9 cellular contexts compared by ENCODE assay signal in the genomic region with DNA sequence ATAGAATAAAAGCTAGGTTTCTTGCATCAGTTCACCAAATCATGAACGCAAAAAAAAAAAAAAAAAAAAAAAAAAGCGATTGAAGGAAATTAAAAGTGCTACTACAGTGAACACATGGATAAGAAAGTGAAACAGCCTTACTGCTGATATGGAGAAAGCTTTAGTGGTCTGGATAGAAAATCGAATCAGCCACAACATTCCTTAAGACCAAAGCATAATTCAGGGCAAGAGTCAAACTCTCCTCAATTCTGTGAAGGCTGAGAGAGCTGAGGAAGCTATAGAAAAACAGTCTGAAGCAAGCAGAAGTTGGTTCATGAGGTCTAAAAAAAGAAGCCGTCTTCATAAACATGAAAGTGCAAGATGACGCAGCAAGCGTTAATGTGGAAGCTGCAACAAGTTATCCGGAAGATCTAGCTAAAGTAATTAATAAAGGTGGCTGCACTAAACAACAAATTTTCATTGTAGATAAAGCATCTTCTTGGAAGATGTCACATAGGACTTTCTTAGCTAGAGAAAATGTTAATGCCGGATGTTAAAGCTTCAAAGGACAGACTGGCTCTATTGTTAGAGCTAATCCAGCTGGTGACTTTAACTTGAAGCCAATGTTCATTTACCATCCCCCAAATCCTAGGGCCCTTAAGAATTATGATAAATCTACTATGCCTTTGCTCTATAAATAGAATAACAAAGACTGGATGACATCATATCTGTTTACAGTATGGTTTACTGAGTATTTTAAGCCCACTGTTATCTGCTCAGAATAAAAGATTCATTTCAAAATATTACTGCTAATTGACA. TPM values are rescaled to one million over a fixed set of nuclear protein-coding genes. Genes with fewer than 3 reads are reported as not detected.
DNase-seq lines count a peak whose midpoint lies in the region; ATAC-seq and TF ChIP-seq lines count a peak whose summit lies in the region.
"Had no signal": no experiment of that assay in that cellular context is flagged by ENCODE, and none has a peak within 500 bp of the region (broad histone marks: within the 10 kb centered on the region; RNA-seq: fewer than 3 reads in every experiment).

No MANE protein-coding gene starts in this region.

- BruUV-seq in A673 (replicated peaks; lab: Mats Ljungman, UMichigan), result TSS peak; percentile 67

- intact Hi-C loops in A673 (cut with micrococcal nuclease; ENCODE audit: unreplicated experiment) (loop anchor here (10.0 kb wide), 1 partner anchor 233 kb away; no protein-coding TSS in a partner anchor), lower lobe of right lung (cut with DNase I) (no loop called here)

- H3K27ac ChIP-seq in A673 (ENCODE audit: low read depth, low read length, poor library complexity, severe bottlenecking), result peak overlapping the region; percentile 79
- H3K27ac ChIP-seq in lower lobe of right lung, result no peak overlapping the region

- peak overlapping the region; percentile 18 for H3K4me3 ChIP-seq in A673 (ENCODE audit: low read depth, low read length, poor library complexity, severe bottlenecking)
- H3K4me3 ChIP-seq in adipocyte (ENCODE audit: low read length), result peak overlapping the region; percentile 39
- peak overlapping the region; percentile 12 for H3K4me3 ChIP-seq in lower lobe of right lung

- TF ChIP-seq CTCF in A673 (conservative IDR thresholded peaks at IDR 0.05; ENCODE audit: low read depth, low read length) (no peak), lower lobe of right lung (IDR thresholded peaks at IDR 0.05) (no peak)

- CTCF ChIA-PET in A673 (lab: Charles Lee), result interaction anchor here (0.6 to 1.0 kb wide), 2 partner anchors 9 to 85 kb away, joined by 3 to 4 read pairs; no protein-coding TSS in a partner anchor

- H3K36me3 ChIP-seq in A673 (ENCODE audit: insufficient read depth, low read length, poor library complexity, severe bottlenecking) (no peaks in the 10 kb centered on the region), adipocyte (ENCODE audit: control insufficient read depth, insufficient read depth, low read length, severe bottlenecking) (no peaks in the 10 kb centered on the region), lower lobe of right lung (no peaks in the 10 kb centered on the region)

- H3K4me1 ChIP-seq in A673 (ENCODE audit: insufficient read depth, low read length, poor library complexity, severe bottlenecking) (peaks cover 61% of the 10 kb centered on the region), adipocyte (ENCODE audit: control insufficient read depth, insufficient read depth, low read length) (peaks cover 24% of the 10 kb centered on the region), lower lobe of right lung (peaks cover 7% of the 10 kb centered on the region)

- H3K9ac ChIP-seq in adipocyte (ENCODE audit: low read length), result no peak overlapping the region

- H3K9me3 ChIP-seq in A673 (ENCODE audit: low read depth, low read length, poor library complexity, severe bottlenecking) (no peaks in the 10 kb centered on the region), adipocyte (ENCODE audit: control insufficient read depth, low read length) (no peaks in the 10 kb centered on the region), lower lobe of right lung (no peaks in the 10 kb centered on the region)

- ATAC-seq in HG02588 (IDR thresholded peaks at IDR 0.05; ENCODE audit: unreplicated experiment), result peak; percentile 55
- ATAC-seq in lower lobe of right lung, result peak in 1 of 2 donors; percentile 44
- no peak for ATAC-seq in GM18519 (IDR thresholded peaks at IDR 0.05; ENCODE audit: low FRiP score, unreplicated experiment)
- no peak for ATAC-seq in GM19452 (IDR thresholded peaks at IDR 0.05; ENCODE audit: unreplicated experiment)

- POLR2A ChIA-PET in A673 (lab: Charles Lee; ENCODE audit: low non-redundant PET), result no interaction called here

- no peaks in the 10 kb centered on the region for H3K27me3 ChIP-seq in A673 (replicated peaks; ENCODE audit: insufficient read depth, low read depth, low read length, poor library complexity)
- no peaks in the 10 kb centered on the region for H3K27me3 ChIP-seq in adipocyte (replicated peaks; ENCODE audit: control insufficient read depth, insufficient read depth, low read length)
- H3K27me3 ChIP-seq in lower lobe of right lung (ENCODE audit: low read depth), result no peaks in the 10 kb centered on the region

- peak; percentile 68 for DNase-seq in A673 (ENCODE audit: low spot score)
- no peak for DNase-seq in adipocyte (ENCODE audit: low read depth)
- DNase-seq in lower lobe of right lung, result no peak
- no peak for DNase-seq in activated CD4-positive, CD25-positive, alpha-beta regulatory T cell treated with anti-CD3 and anti-CD28 coated beads, Interleukin-2, amount 50 U/mL, for 72 hours
- DNase-seq in activated CD4-positive, alpha-beta T cell treated with anti-CD3 and anti-CD28 coated beads for 1 hour, result no peak
- DNase-seq: NCI-H1436 treated with DMSO at 0.1 percent for 48 hours had no signal

RNA-seq across cellular contexts. Expression of gene P3H2, which starts 19.2 kb away (rescaled TPM):
- total RNA-seq in A673 (2021) (19.6 and 21.7 TPM in 2 replicates), lower lobe of right lung (61.9 TPM)
